20 cellular contexts compared by ENCODE assay signal in genomic region chr10:71078454-71079145, GRCh38.
DNase-seq lines count a peak whose midpoint lies in the region; ATAC-seq and TF ChIP-seq lines count a peak whose summit lies in the region.
"Had no signal": no experiment of that assay in that cellular context is flagged by ENCODE, and none has a peak within 500 bp of the region (broad histone marks: within the 10 kb centered on the region; RNA-seq: fewer than 3 reads in every experiment).

No MANE protein-coding gene starts in this region.

- no peaks in the 10 kb centered on the region for H3K36me3 Mint-ChIP-seq in WTC11
- H3K36me3 Mint-ChIP-seq: neural progenitor cell, T-cell had no signal

- no peak overlapping the region for H3K27ac Mint-ChIP-seq in WTC11
- H3K27ac Mint-ChIP-seq: HFFc6, T-cell had no signal

- H3K27me3 Mint-ChIP-seq in WTC11 (ENCODE audit: low read depth): peaks cover 4% of the 10 kb centered on the region
- H3K27me3 Mint-ChIP-seq: stimulated activated naive CD8-positive, alpha-beta T cell treated with anti-CD3 and anti-CD28 coated beads, Interleukin-15, amount 100 ng/mL, for 72 hours; T-cell had no signal

- no peak for TF ChIP-seq CTCF in WTC11 (IDR thresholded peaks at IDR 0.05)

- CTCF ChIA-PET in WTC11 (lab: Charles Lee): interaction anchor here (0.6 to 2.2 kb wide), 2 partner anchors 15 to 191 kb away, joined by 3 to 14 read pairs; no protein-coding TSS in a partner anchor

- DNase-seq in activated CD4-positive, CD25-positive, alpha-beta regulatory T cell treated with anti-CD3 and anti-CD28 coated beads, Interleukin-2, amount 50 U/mL, for 72 hours: peak; percentile 4
- no peak for DNase-seq in activated CD4-positive, CD25-positive, alpha-beta regulatory T cell (lab: John Stamatoyannopoulos, UW)
- DNase-seq in WTC11 (ENCODE audit: low spot score) (peak; percentile 3), islet precursor cell (peak; percentile 18), pons (ENCODE audit: low spot score) (no peak), NCI-H1694 treated with DMSO at 0.1 percent for 48 hours (lab: John Stamatoyannopoulos, UW) (no peak), SIG-M5 treated with dmso at 0.1 percent for 504 hours (lab: John Stamatoyannopoulos, UW; ENCODE audit: unreplicated experiment) (no peak)
- peak; percentile 7 for DNase-seq in stimulated activated CD8-positive, alpha-beta memory T cell treated with anti-CD3 and anti-CD28 coated beads, Interleukin-4, amount 100 ng/mL, for 48 hours
- DNase-seq: activated gamma-delta T cell, BE2C, HFFc6, hypothalamus, KG1, mucosa of descending colon, NCI-H2029, NCI-H446 had no signal

- H3K9me3 Mint-ChIP-seq in WTC11: peaks cover 5% of the 10 kb centered on the region; the same call in 1 of the 2 replicates
- H3K9me3 Mint-ChIP-seq: HFFc6; neural progenitor cell; stimulated activated naive CD8-positive, alpha-beta T cell treated with anti-CD3 and anti-CD28 coated beads, Interleukin-15, amount 100 ng/mL, for 72 hours; T-cell had no signal

- H3K4me3 Mint-ChIP-seq in WTC11: no peak overlapping the region
- H3K4me3 Mint-ChIP-seq: HFFc6; stimulated activated naive CD8-positive, alpha-beta T cell treated with anti-CD3 and anti-CD28 coated beads, Interleukin-15, amount 100 ng/mL, for 72 hours; T-cell had no signal

- ATAC-seq in WTC11: no peak
- ATAC-seq: GM12878, mucosa of descending colon, T-cell had no signal

- H3K4me1 Mint-ChIP-seq in WTC11: peaks cover 30% of the 10 kb centered on the region
- H3K4me1 Mint-ChIP-seq: stimulated activated naive CD8-positive, alpha-beta T cell treated with anti-CD3 and anti-CD28 coated beads, Interleukin-15, amount 100 ng/mL, for 72 hours; T-cell had no signal

- POLR2A ChIA-PET in WTC11 (lab: Charles Lee): no interaction called here

TF ChIP-seq in WTC11, 78 proteins besides CTCF, POLR2A, EP300 and RAD21:
- no peak for TF ChIP-seq SMAD3 (CRISPR knock-in tag; IDR thresholded peaks at IDR 0.05; ENCODE audit: borderline replicate concordance)

Comparison
In these comparisons a context has a peak if more than half of its experiments do, and no peak if none do; other contexts are left out.
1. DNase-seq: peak in activated CD4-positive, CD25-positive, alpha-beta regulatory T cell treated with anti-CD3 and anti-CD28 coated beads, Interleukin-2, amount 50 U/mL, for 72 hours (single experiment), WTC11 (single experiment), islet precursor cell (single experiment) and stimulated activated CD8-positive, alpha-beta memory T cell treated with anti-CD3 and anti-CD28 coated beads, Interleukin-4, amount 100 ng/mL, for 48 hours (single experiment); none in activated CD4-positive, CD25-positive, alpha-beta regulatory T cell (0 of 4), pons (single experiment), NCI-H1694 treated with DMSO at 0.1 percent for 48 hours (single experiment) and SIG-M5 treated with dmso at 0.1 percent for 504 hours (single experiment).